Comparison of ENCODE assay signal across 8 cellular contexts in the genomic region with DNA sequence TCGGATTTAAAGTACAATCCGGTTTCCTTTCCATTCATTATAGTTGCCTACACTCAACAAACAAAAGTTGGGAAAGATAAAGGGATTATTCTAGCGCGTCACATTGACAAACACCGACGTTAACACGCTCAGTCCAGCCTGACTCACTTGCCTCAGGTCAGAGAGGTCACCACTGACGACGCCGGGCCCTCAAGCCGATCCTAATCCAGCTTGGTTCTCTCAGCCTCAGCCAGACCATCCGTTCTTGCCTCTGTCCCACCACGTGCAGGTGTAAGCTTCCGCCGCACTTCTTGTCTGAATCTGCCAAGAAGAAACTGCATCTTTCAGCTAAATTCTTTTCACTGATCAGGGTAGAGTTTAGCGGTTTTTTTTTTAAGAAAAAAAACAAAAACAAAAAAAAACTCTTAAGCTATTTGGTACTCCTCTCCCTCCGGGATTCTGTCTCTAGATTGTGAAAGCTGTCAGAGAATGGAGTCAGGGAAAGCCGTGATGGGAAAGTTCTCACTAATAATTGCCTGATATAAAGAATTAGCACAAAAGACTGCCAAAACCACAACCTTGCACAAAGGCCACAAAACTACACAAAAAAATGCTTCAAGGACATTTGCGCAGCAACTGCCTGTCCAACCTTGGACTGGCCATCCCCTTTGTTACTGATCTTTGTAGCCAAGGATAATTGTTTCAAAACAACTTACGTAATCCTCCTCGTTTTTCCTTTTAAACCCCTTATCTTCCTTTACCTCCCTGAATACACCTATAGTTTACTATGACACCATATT. TPM values are rescaled to one million over a fixed set of nuclear protein-coding genes. Genes with fewer than 3 reads are reported as not detected.
DNase-seq lines count a peak whose midpoint lies in the region; ATAC-seq and TF ChIP-seq lines count a peak whose summit lies in the region.

No MANE protein-coding gene starts in this region.

- ATAC-seq in left lobe of liver (peak; percentile 41), HG03175 (IDR thresholded peaks at IDR 0.05; ENCODE audit: unreplicated experiment) (no peak), HG03139 (IDR thresholded peaks at IDR 0.05; ENCODE audit: unreplicated experiment) (no peak)

- H3K27ac ChIP-seq in RWPE1 (peak overlapping the region; percentile 83), coronary artery (peak overlapping the region; percentile 84 to 99)

- POLR2A ChIA-PET in RWPE1 (lab: Yijun Ruan, JAX; ENCODE audit: low non-redundant PET), result no interaction called here

- TF ChIP-seq CTCF in RWPE1 (conservative IDR thresholded peaks at IDR 0.05; ENCODE audit: low read depth) (no peak), coronary artery (IDR thresholded peaks at IDR 0.05) (no peak)

- CTCF ChIA-PET in RWPE1 (lab: Yijun Ruan, JAX), result no interaction called here

- DNase-seq in activated CD4-positive, alpha-beta T cell treated with anti-CD3 and anti-CD28 coated beads for 48 hours, result peak; percentile 49
- DNase-seq in activated CD4-positive, alpha-beta T cell treated with anti-CD3 and anti-CD28 coated beads, Interleukin-2, amount 50 U/mL, for 4 hours, result no peak
- peak; percentile 39 for DNase-seq in RWPE1 (ENCODE audit: low spot score)
- DNase-seq in coronary artery (ENCODE audit: low spot score), result peak; percentile 86
- DNase-seq in left lobe of liver (ENCODE audit: low spot score), result peak; percentile 53
- peak; percentile 13 to 15 for DNase-seq in stimulated activated CD4-positive, alpha-beta T cell treated with anti-CD3 and anti-CD28 coated beads, Interleukin-2, amount 100 ng/mL, for 48 hours

- H3K4me3 ChIP-seq in coronary artery, result peak overlapping the region; percentile 86

RNA-seq across cellular contexts. Expression of a gene that starts 1.2 kb away (rescaled TPM):
- total RNA-seq in left lobe of liver, result 19.6 TPM

RNA-seq across cellular contexts. Expression of a gene that starts 23.5 kb away (rescaled TPM):
- 18.9 TPM for total RNA-seq in left lobe of liver

RNA-seq across cellular contexts. Expression of a gene that starts 23.6 kb away (rescaled TPM):
- total RNA-seq in left lobe of liver, result 19.5 TPM

RNA-seq across cellular contexts. Expression of a gene that starts 25.9 kb away (rescaled TPM):
- total RNA-seq in left lobe of liver, result 0.60 TPM

RNA-seq across cellular contexts. Expression of a gene that starts 26.0 kb away (rescaled TPM):
- total RNA-seq in left lobe of liver, result 16.3 TPM

Comparison
In these comparisons a context has a peak if more than half of its experiments do, and no peak if none do; other contexts are left out.
1. DNase-seq: peak in activated CD4-positive, alpha-beta T cell treated with anti-CD3 and anti-CD28 coated beads for 48 hours (single experiment), RWPE1 (single experiment), coronary artery (single experiment), left lobe of liver (single experiment) and stimulated activated CD4-positive, alpha-beta T cell treated with anti-CD3 and anti-CD28 coated beads, Interleukin-2, amount 100 ng/mL, for 48 hours (2 of 2); none in activated CD4-positive, alpha-beta T cell treated with anti-CD3 and anti-CD28 coated beads, Interleukin-2, amount 50 U/mL, for 4 hours (0 of 2).